In the genomic region with DNA sequence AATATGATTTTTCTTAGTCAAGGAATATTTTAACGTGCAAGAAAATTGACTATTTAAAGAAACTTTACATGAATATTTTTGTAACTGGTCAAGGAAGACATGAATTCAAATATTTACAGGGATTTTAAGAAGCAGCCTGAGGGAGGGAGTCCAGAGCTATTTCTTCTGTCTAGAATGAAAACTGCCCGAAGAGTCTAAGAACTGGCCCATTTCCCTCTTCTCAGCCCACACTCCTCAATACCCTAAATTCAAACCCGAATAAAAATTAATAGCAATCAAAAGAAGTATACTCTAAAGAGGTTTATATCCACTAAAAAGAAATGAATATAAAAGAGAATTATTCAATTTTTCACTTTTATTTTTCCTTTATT, we compare ENCODE assay signal across 14 cellular contexts. TPM values are rescaled to one million over a fixed set of nuclear protein-coding genes. Genes with fewer than 3 reads are reported as not detected.
DNase-seq lines count a peak whose midpoint lies in the region; ATAC-seq, FAIRE-seq and TF ChIP-seq lines count a peak whose summit lies in the region.
"Had no signal": no experiment of that assay in that cellular context is flagged by ENCODE, and none has a peak within 500 bp of the region (broad histone marks: within the 10 kb centered on the region; RNA-seq: fewer than 3 reads in every experiment).

No MANE protein-coding gene starts in this region.

- H3K27me3 ChIP-seq in SU-DHL-6 (ENCODE audit: low read length), result no peaks in the 10 kb centered on the region
- H3K27me3 ChIP-seq in mesenchymal stem cell (ENCODE audit: control insufficient read depth in 1 of 2, insufficient read depth in 1 of 2, low read length in 2 of 2), result no peaks in the 10 kb centered on the region
- H3K27me3 ChIP-seq: left lung, upper lobe of right lung had no signal

- no peak overlapping the region for H3K27ac ChIP-seq in SU-DHL-6 (ENCODE audit: low read depth, low read length)
- no peak overlapping the region for H3K27ac ChIP-seq in mesenchymal stem cell (ENCODE audit: low read length, poor library complexity, severe bottlenecking)
- H3K27ac ChIP-seq: coronary artery, upper lobe of right lung had no signal

- H3K23ac ChIP-seq in mesenchymal stem cell (ENCODE audit: low read length in 2 of 2), result no peak overlapping the region

- H3K36me3 ChIP-seq in SU-DHL-6 (ENCODE audit: low read length) (no peaks in the 10 kb centered on the region), mesenchymal stem cell (ENCODE audit: control insufficient read depth in 1 of 2, insufficient read depth in 2 of 2, low read depth in 1 of 2, low read length in 2 of 2) (no peaks in the 10 kb centered on the region)
- H3K36me3 ChIP-seq: left lung, upper lobe of right lung had no signal

- H3K18ac ChIP-seq in mesenchymal stem cell (ENCODE audit: low read depth in 1 of 2, low read length in 2 of 2), result no peak overlapping the region

- whole genome bisulfite sequencing in mesenchymal stem cell, result no CpG with 5 or more reads among the region's 3 CpGs

- intact Hi-C loops in Calu3 (cut with micrococcal nuclease; ENCODE audit: unreplicated experiment), result no loop called here

- no peak overlapping the region for H2BK5ac ChIP-seq in mesenchymal stem cell (ENCODE audit: low read depth, low read length, poor library complexity, severe bottlenecking)

- no peaks in the 10 kb centered on the region for H3K79me2 ChIP-seq in SU-DHL-6 (ENCODE audit: insufficient read depth, low read length)

- H2BK120ac ChIP-seq in mesenchymal stem cell (ENCODE audit: low read depth, low read length), result no peak overlapping the region

- H3K9me2 ChIP-seq in SU-DHL-6 (replicated peaks; ENCODE audit: insufficient read depth, low read length), result no peaks in the 10 kb centered on the region

- peaks cover 2% of the 10 kb centered on the region for H3K4me1 ChIP-seq in mesenchymal stem cell (ENCODE audit: control insufficient read depth, insufficient read depth, low read depth, low read length)

- H3K4me3 ChIP-seq in SU-DHL-6 (ENCODE audit: insufficient read depth, low read length, poor library complexity, severe bottlenecking) (no peak overlapping the region), mesenchymal stem cell (ENCODE audit: insufficient read depth in 1 of 2, low read depth in 1 of 2, low read length in 2 of 2) (no peak overlapping the region)
- H3K4me3 ChIP-seq: coronary artery, left lung, upper lobe of right lung had no signal

- H3K4me1 Mint-ChIP-seq in Calu3 (ENCODE audit: low read depth, unreplicated experiment), result peaks cover 38% of the 10 kb centered on the region

- peak overlapping the region; percentile 95 for H3K27ac Mint-ChIP-seq in Calu3 (ENCODE audit: unreplicated experiment)

- no peak for TF ChIP-seq CTCF in Calu3 (IDR thresholded peaks at IDR 0.05; ENCODE audit: unreplicated experiment)
- TF ChIP-seq CTCF in SU-DHL-6 (IDR thresholded peaks at IDR 0.05; ENCODE audit: insufficient read depth, low read length, poor library complexity, severe bottlenecking), result no peak
- no peak for TF ChIP-seq CTCF in D721Med (IDR thresholded peaks at IDR 0.05; ENCODE audit: insufficient read depth, missing control alignments)

- H3K14ac ChIP-seq in mesenchymal stem cell (ENCODE audit: low read length in 2 of 2), result no peak overlapping the region

- H3F3A ChIP-seq in SU-DHL-6 (ENCODE audit: insufficient read depth), result no peaks in the 10 kb centered on the region

- H2AK5ac ChIP-seq in mesenchymal stem cell (ENCODE audit: low read length, severe bottlenecking), result no peak overlapping the region

- no peak overlapping the region for H4K91ac ChIP-seq in mesenchymal stem cell (ENCODE audit: low read length)

- H2AFZ ChIP-seq in SU-DHL-6 (ENCODE audit: low read depth, low read length, severe bottlenecking) (peak overlapping the region; percentile 94), mesenchymal stem cell (ENCODE audit: low read depth, low read length) (no peak overlapping the region)

- H3K79me1 ChIP-seq in mesenchymal stem cell (replicated peaks; ENCODE audit: low read length, poor library complexity, severe bottlenecking), result no peaks in the 10 kb centered on the region

- FAIRE-seq in D721Med (lab: Jason Lieb, UNC), result no peak

- no peaks in the 10 kb centered on the region for H3K27me3 Mint-ChIP-seq in Calu3 (ENCODE audit: unreplicated experiment)

- no peaks in the 10 kb centered on the region for H3K9me3 Mint-ChIP-seq in Calu3 (ENCODE audit: low read depth, unreplicated experiment)

- no peaks in the 10 kb centered on the region for H4K20me1 ChIP-seq in SU-DHL-6 (ENCODE audit: low read depth, low read length)

- no peak overlapping the region for H3K9ac ChIP-seq in SU-DHL-6 (ENCODE audit: low read length)
- peak overlapping the region; percentile 72 for H3K9ac ChIP-seq in mesenchymal stem cell (ENCODE audit: low read length)

- H3K36me3 Mint-ChIP-seq in Calu3 (ENCODE audit: insufficient read depth, unreplicated experiment), result peaks cover 13% of the 10 kb centered on the region

- no peak overlapping the region for H2BK15ac ChIP-seq in mesenchymal stem cell (ENCODE audit: low read depth, poor library complexity, severe bottlenecking)

- H3K4me3 Mint-ChIP-seq in Calu3 (ENCODE audit: low read depth, unreplicated experiment), result no peak overlapping the region

- CTCF ChIA-PET in Calu3 (lab: Charles Lee), result no interaction called here

- H2BK12ac ChIP-seq in mesenchymal stem cell (ENCODE audit: low read length in 2 of 2), result no peak overlapping the region

- ATAC-seq in GM19467 (IDR thresholded peaks at IDR 0.05; ENCODE audit: unreplicated experiment), result peak; percentile 11

- H3K9me3 ChIP-seq in SU-DHL-6 (ENCODE audit: insufficient read depth, low read length), result no peaks in the 10 kb centered on the region
- no peaks in the 10 kb centered on the region for H3K9me3 ChIP-seq in mesenchymal stem cell (ENCODE audit: control insufficient read depth, low read length)
- H3K9me3 ChIP-seq: left lung, upper lobe of right lung had no signal

- BruUV-seq in Calu3 (replicated peaks; lab: Mats Ljungman, UMichigan), result no TSS peak

- no peak overlapping the region for H4K8ac ChIP-seq in mesenchymal stem cell (ENCODE audit: low read length)

- no peak overlapping the region for H3K4ac ChIP-seq in mesenchymal stem cell (ENCODE audit: low read depth in 1 of 2, low read length in 2 of 2)

- DNase-seq in Calu3 (no peak), mesenchymal stem cell (no peak), activated gamma-delta T cell treated with Interleukin-2 at 50 U/mL for 16 hours (no peak), D721Med (ENCODE audit: insufficient read length, low spot score) (no peak), midbrain (lab: John Stamatoyannopoulos, UW) (no peak), DMS 273 treated with DMSO at 0.1 percent for 48 hours (lab: John Stamatoyannopoulos, UW) (no peak)
- DNase-seq: left lung, NCI-H187 treated with DMSO at 0.1 percent for 48 hours, posterior cingulate gyrus, T-helper 9 cell, upper lobe of right lung had no signal

- peak overlapping the region; percentile 47 for H3K4me2 ChIP-seq in SU-DHL-6 (ENCODE audit: low read depth, low read length, poor library complexity, severe bottlenecking)
- H3K4me2 ChIP-seq in mesenchymal stem cell (ENCODE audit: low read length, poor library complexity, severe bottlenecking), result no peak overlapping the region

RNA-seq across cellular contexts. Expression of gene NDUFV2, which starts 6.5 kb away (rescaled TPM):
- total RNA-seq in Calu3 (2022), result 199 TPM in 2 replicates
- 241 TPM for polyA plus RNA-seq in mesenchymal stem cell (2013, experiment 1 of 2)
- 246 TPM for polyA plus RNA-seq in mesenchymal stem cell (2013, experiment 2 of 2)

RNA-seq across cellular contexts. Expression of gene ANKRD12, which starts 40.6 kb away (rescaled TPM):
- 36.3 and 40.7 TPM in 2 replicates for total RNA-seq in Calu3 (2022)
- 41.3 TPM for polyA plus RNA-seq in mesenchymal stem cell (2013, experiment 1 of 2)
- 40.2 TPM for polyA plus RNA-seq in mesenchymal stem cell (2013, experiment 2 of 2)
